In genomic region chr2:109128466-109129355, GRCh38 we compare ENCODE assay signal across 9 cellular contexts. TPM values are rescaled to one million over a fixed set of nuclear protein-coding genes. Genes with fewer than 3 reads are reported as not detected.
DNase-seq lines count a peak whose midpoint lies in the region; ATAC-seq, FAIRE-seq and TF ChIP-seq lines count a peak whose summit lies in the region.
"Had no signal": no experiment of that assay in that cellular context is flagged by ENCODE, and none has a peak within 500 bp of the region (broad histone marks: within the 10 kb centered on the region; RNA-seq: fewer than 3 reads in every experiment).

TSS of gene SH3RF3 (plus strand) at chr2:109129205.

- TF ChIP-seq EP300 in transverse colon (IDR thresholded peaks at IDR 0.05; ENCODE audit: low read depth), result no peak

- H3K27me3 ChIP-seq in esophagus squamous epithelium (peaks cover 0 to 31% (median 0%) of the 10 kb centered on the region in 4 donors), mucosa of rectum (ENCODE audit: control insufficient read depth in 2 of 2, insufficient read depth in 2 of 2, low read length in 2 of 2) (peaks cover 11 to 26% of the 10 kb centered on the region in 2 donors), transverse colon (peaks cover 26% of the 10 kb centered on the region)

- H3K9me3 ChIP-seq in esophagus squamous epithelium (no peaks in the 10 kb centered on the region), mucosa of rectum (ENCODE audit: control insufficient read depth in 2 of 2, low read length in 2 of 2) (no peaks in the 10 kb centered on the region), transverse colon (no peaks in the 10 kb centered on the region)

- H3K9ac ChIP-seq in mucosa of rectum (ENCODE audit: low read depth in 1 of 2, low read length in 2 of 2), result peak within 1 kb of the TSS; percentile 52 to 58

- H3K4me3 ChIP-seq in esophagus squamous epithelium, result peak within 1 kb of the TSS; percentile 61 to 84 (median 71)
- H3K4me3 ChIP-seq in mucosa of rectum (ENCODE audit: low read length in 2 of 2), result peak within 1 kb of the TSS; percentile 59 to 69
- peak within 1 kb of the TSS; percentile 51 to 66 (median 58) for H3K4me3 ChIP-seq in transverse colon

- no peak for ATAC-seq in GM21723 (IDR thresholded peaks at IDR 0.05; ENCODE audit: unreplicated experiment)

- TF ChIP-seq POLR2A in esophagus squamous epithelium (IDR thresholded peaks at IDR 0.05) (no peak), transverse colon (IDR thresholded peaks at IDR 0.05) (no peak)

- in situ Hi-C loops in transverse colon (cut with MboI; ENCODE audit: low pct_ligation_motif_present in 1 of 4, low pct_unique_long_range_greater_than_20kb in 1 of 4, low sequenced_read_pairs in 3 of 4), result loop anchor here in 3 of 4 donors (10.0 kb wide), 1 partner anchor 376 kb away; no protein-coding TSS in a partner anchor

- WGBS in esophagus squamous epithelium, 2 donors, result 0% methylated on average over 12 to 13 of the region's 102 CpGs
- 1% methylated on average over 27 of the region's 102 CpGs; no CpG with 5 or more reads in 1 of the 2 donors for WGBS in transverse colon (ENCODE audit: low coverage in 1 of 2), 2 donors

- H3K36me3 ChIP-seq in esophagus squamous epithelium, result no peaks in the 10 kb centered on the region
- no peaks in the 10 kb centered on the region for H3K36me3 ChIP-seq in mucosa of rectum (ENCODE audit: control insufficient read depth in 2 of 2, insufficient read depth in 2 of 2, low read length in 2 of 2)
- no peaks in the 10 kb centered on the region for H3K36me3 ChIP-seq in transverse colon

- TF ChIP-seq CTCF in esophagus squamous epithelium (IDR thresholded peaks at IDR 0.05) (no peak), transverse colon (IDR thresholded peaks at IDR 0.05) (no peak)

- no peak for FAIRE-seq in HTR-8/SVneo (lab: Jason Lieb, UNC)
- FAIRE-seq: G401.6 had no signal

- intact Hi-C loops in esophagus squamous epithelium (cut with DNase I), result loop anchor here (5.0 kb wide), 1 partner anchor 384 kb away; no protein-coding TSS in a partner anchor
- intact Hi-C loops in transverse colon (cut with DNase I; ENCODE audit: low total_unique reads), result no loop called here

- DNase-seq in NCI-H2171 treated with DMSO at 0.1 percent for 48 hours (lab: John Stamatoyannopoulos, UW) (peak; percentile 63), NCI-H2171 (lab: John Stamatoyannopoulos, UW) (no peak), HTR-8/SVneo (ENCODE audit: insufficient read length, low spot score) (peak; percentile 32), esophagus squamous epithelium (lab: John Stamatoyannopoulos, UW) (no peak), transverse colon (peak; percentile 25)
- DNase-seq in activated CD8-positive, alpha-beta memory T cell treated with anti-CD3 and anti-CD28 coated beads for 48 hours (ENCODE audit: low read depth in 2 of 3, low spot score in 2 of 3), result peak in 2 of 3 experiments; percentile 13 to 14

- H3K4me1 ChIP-seq in esophagus squamous epithelium, result peaks cover 15 to 65% (median 16%) of the 10 kb centered on the region in 3 donors
- peaks cover 8 to 10% of the 10 kb centered on the region in 2 donors for H3K4me1 ChIP-seq in mucosa of rectum (ENCODE audit: control insufficient read depth in 2 of 2, insufficient read depth in 2 of 2, low read length in 2 of 2)
- peaks cover 0 to 19% (median 9%) of the 10 kb centered on the region in 4 donors for H3K4me1 ChIP-seq in transverse colon

- H3K27ac ChIP-seq in esophagus squamous epithelium (peak within 1 kb of the TSS; percentile 72 to 89 (median 74)), mucosa of rectum (ENCODE audit: low read depth in 2 of 2, low read length in 2 of 2) (peak within 1 kb of the TSS; percentile 55 to 61), transverse colon (peak within 1 kb of the TSS; percentile 75 to 86 (median 78))

RNA-seq across cellular contexts. Expression of gene SH3RF3, which starts in this region (rescaled TPM):
- 1 to 10 TPM; 2.4 to 5.5 (median 2.9) TPM for total RNA-seq in esophagus squamous epithelium
- total RNA-seq in transverse colon, result 1 to 10 TPM; 1.9 to 8.8 (median 2.9) TPM

Comparison
In these comparisons a context has a peak if more than half of its experiments do, and no peak if none do; other contexts are left out.
1. DNase-seq: peak in NCI-H2171 treated with DMSO at 0.1 percent for 48 hours (single experiment), HTR-8/SVneo (single experiment), activated CD8-positive, alpha-beta memory T cell treated with anti-CD3 and anti-CD28 coated beads for 48 hours (2 of 3) and transverse colon (single experiment); none in NCI-H2171 (single experiment) and esophagus squamous epithelium (single experiment).
2. Peak in every context shown above with its lines, with median percentiles within 50 percentile points of each other: H3K27ac ChIP-seq and H3K4me3 ChIP-seq.